13 cellular contexts compared by ENCODE assay signal in the genomic region with DNA sequence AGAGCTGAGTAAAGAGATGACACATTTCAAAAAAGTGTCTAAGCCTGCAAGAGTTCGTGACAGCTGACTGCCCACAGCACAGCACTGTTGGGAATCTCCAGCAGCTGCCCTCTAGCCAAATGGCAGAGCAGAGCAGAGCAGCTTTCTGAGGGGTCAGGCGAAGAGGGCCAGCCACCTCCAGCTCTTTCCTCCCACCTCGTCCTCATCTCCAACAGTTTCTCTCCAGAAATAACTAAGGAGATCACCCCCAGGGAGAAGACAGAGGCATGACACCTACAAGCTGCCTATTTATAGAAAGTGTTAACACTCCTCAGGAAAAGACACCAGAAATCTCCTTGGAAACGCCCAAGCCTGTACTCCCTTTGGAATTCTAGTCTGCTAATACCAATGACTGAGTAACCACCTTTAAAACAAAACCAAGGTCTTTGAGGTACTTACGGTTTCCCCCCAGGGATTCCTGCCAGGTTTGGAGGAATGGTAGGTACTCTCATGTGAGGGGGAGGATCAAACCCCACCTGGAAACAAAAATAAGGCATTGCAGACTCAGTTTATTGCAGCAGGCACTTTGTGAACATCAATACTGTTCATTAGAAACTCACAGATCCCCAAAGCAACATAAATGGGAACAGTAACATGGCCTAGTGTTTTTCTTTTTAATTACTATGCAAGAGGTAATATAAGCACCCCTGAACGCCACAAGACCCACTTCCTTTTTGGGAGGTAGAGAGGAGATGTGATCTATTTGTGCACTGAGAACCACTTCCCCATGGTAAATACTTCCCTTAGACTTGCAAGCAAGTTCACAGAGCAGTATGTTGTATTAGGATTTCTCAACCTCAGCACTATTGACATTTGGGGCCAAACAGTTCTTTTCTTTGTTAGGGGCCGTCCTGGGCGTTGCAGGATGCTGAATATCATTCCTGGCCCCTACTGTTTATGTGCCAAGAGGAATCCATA.
DNase-seq lines count a peak whose midpoint lies in the region; ATAC-seq and TF ChIP-seq lines count a peak whose summit lies in the region.
"Had no signal": no experiment of that assay in that cellular context is flagged by ENCODE, and none has a peak within 500 bp of the region (broad histone marks: within the 10 kb centered on the region; RNA-seq: fewer than 3 reads in every experiment).

No MANE protein-coding gene starts in this region.

- no peak for TF ChIP-seq POLR2A in Peyer's patch (IDR thresholded peaks at IDR 0.05)

- no peaks in the 10 kb centered on the region for H3K9me3 ChIP-seq in SK-N-MC (ENCODE audit: low read depth, low read length)
- no peaks in the 10 kb centered on the region for H3K9me3 ChIP-seq in Peyer's patch
- H3K9me3 ChIP-seq: prostate gland, upper lobe of left lung had no signal

- TF ChIP-seq CTCF in Peyer's patch (IDR thresholded peaks at IDR 0.05): no peak

- no peak overlapping the region for H3K9ac ChIP-seq in SK-N-MC (ENCODE audit: insufficient read length)

- H3K9me3 Mint-ChIP-seq in stimulated activated naive CD8-positive, alpha-beta T cell treated with anti-CD3 and anti-CD28 coated beads, Interleukin-15, amount 100 ng/mL, for 72 hours: no peaks in the 10 kb centered on the region
- no peaks in the 10 kb centered on the region for H3K9me3 Mint-ChIP-seq in activated naive CD4-positive, alpha-beta T cell treated with anti-CD3 and anti-CD28 coated beads, Interleukin-2, amount 10 ng/mL, durations not matched to agents 7 days and 5 days

- ATAC-seq in stimulated activated naive CD8-positive, alpha-beta T cell treated with anti-CD3 and anti-CD28 coated beads, Interleukin-15, Interleukin-2, amounts not matched to agents 100 U/mL and 50 U/mL, for 24 hours: peak; percentile 40
- ATAC-seq in stimulated activated naive CD8-positive, alpha-beta T cell treated with anti-CD3 and anti-CD28 coated beads, Interleukin-15, amount 100 ng/mL, for 72 hours: no peak
- ATAC-seq in GM18511 (IDR thresholded peaks at IDR 0.05; ENCODE audit: unreplicated experiment): no peak

- H3K4me3 ChIP-seq in SK-N-MC (0 out of 2 replicates have a peak overlapping the region, but pooled peaks have one; percentile 14), Peyer's patch (no peak overlapping the region)
- H3K4me3 ChIP-seq: prostate gland, upper lobe of left lung had no signal

- H3K36me3 ChIP-seq in SK-N-MC (ENCODE audit: insufficient read depth, low read length) (no peaks in the 10 kb centered on the region), Peyer's patch (peaks cover 0 to 51% (median 0%) of the 10 kb centered on the region in 3 donors)
- H3K36me3 ChIP-seq: prostate gland had no signal

- no peak for DNase-seq in stimulated activated naive CD8-positive, alpha-beta T cell treated with anti-CD3 and anti-CD28 coated beads, Interleukin-15, Interleukin-2, amounts not matched to agents 100 U/mL and 50 U/mL, for 24 hours
- no peak for DNase-seq in stimulated activated naive CD8-positive, alpha-beta T cell treated with anti-CD3 and anti-CD28 coated beads, Interleukin-15, amount 100 ng/mL, for 72 hours
- DNase-seq in SK-N-MC (ENCODE audit: low read depth, low spot score) (no peak), kidney glomerular epithelial cell (lab: John Stamatoyannopoulos, UW) (peak; percentile 95), Peyer's patch (no peak), SW480 (ENCODE audit: low spot score) (no peak)
- DNase-seq in activated naive CD4-positive, alpha-beta T cell treated with anti-CD3 and anti-CD28 coated beads, Interleukin-2, amount 10 ng/mL, durations not matched to agents 7 days and 5 days: no peak
- DNase-seq: activated CD8-positive, alpha-beta memory T cell treated with anti-CD3 and anti-CD28 coated beads, Interleukin-2, amount 50 U/mL, for 4 hours; AML-193; GOT3; upper lobe of left lung had no signal

- CTCF ChIA-PET in activated naive CD4-positive, alpha-beta T cell treated with anti-CD3 and anti-CD28 coated beads, Interleukin-2, amount 10 ng/mL, durations not matched to agents 7 days and 5 days (lab: Charles Lee): no interaction called here

- no peak overlapping the region for H3K4me3 Mint-ChIP-seq in stimulated activated naive CD8-positive, alpha-beta T cell treated with anti-CD3 and anti-CD28 coated beads, Interleukin-15, amount 100 ng/mL, for 72 hours
- no peak overlapping the region for H3K4me3 Mint-ChIP-seq in activated naive CD4-positive, alpha-beta T cell treated with anti-CD3 and anti-CD28 coated beads, Interleukin-2, amount 10 ng/mL, durations not matched to agents 7 days and 5 days

- no peaks in the 10 kb centered on the region for H3K27me3 ChIP-seq in Peyer's patch
- H3K27me3 ChIP-seq: upper lobe of left lung had no signal

- no peak overlapping the region for H3K27ac ChIP-seq in SK-N-MC
- no peak overlapping the region for H3K27ac ChIP-seq in Peyer's patch
- H3K27ac ChIP-seq: prostate gland, upper lobe of left lung had no signal

- H3K27me3 Mint-ChIP-seq in stimulated activated naive CD8-positive, alpha-beta T cell treated with anti-CD3 and anti-CD28 coated beads, Interleukin-15, amount 100 ng/mL, for 72 hours: no peaks in the 10 kb centered on the region
- no peaks in the 10 kb centered on the region for H3K27me3 Mint-ChIP-seq in activated naive CD4-positive, alpha-beta T cell treated with anti-CD3 and anti-CD28 coated beads, Interleukin-2, amount 10 ng/mL, durations not matched to agents 7 days and 5 days

- no peaks in the 10 kb centered on the region for H3K4me1 ChIP-seq in Peyer's patch
- H3K4me1 ChIP-seq: prostate gland had no signal

- H3K36me3 Mint-ChIP-seq in activated naive CD4-positive, alpha-beta T cell treated with anti-CD3 and anti-CD28 coated beads, Interleukin-2, amount 10 ng/mL, durations not matched to agents 7 days and 5 days: no peaks in the 10 kb centered on the region

- H3K4me1 Mint-ChIP-seq in stimulated activated naive CD8-positive, alpha-beta T cell treated with anti-CD3 and anti-CD28 coated beads, Interleukin-15, amount 100 ng/mL, for 72 hours: peaks cover 9% of the 10 kb centered on the region
- H3K4me1 Mint-ChIP-seq in activated naive CD4-positive, alpha-beta T cell treated with anti-CD3 and anti-CD28 coated beads, Interleukin-2, amount 10 ng/mL, durations not matched to agents 7 days and 5 days: no peaks in the 10 kb centered on the region

- H3K27ac Mint-ChIP-seq in stimulated activated naive CD8-positive, alpha-beta T cell treated with anti-CD3 and anti-CD28 coated beads, Interleukin-15, amount 100 ng/mL, for 72 hours: no peak overlapping the region
- H3K27ac Mint-ChIP-seq in activated naive CD4-positive, alpha-beta T cell treated with anti-CD3 and anti-CD28 coated beads, Interleukin-2, amount 10 ng/mL, durations not matched to agents 7 days and 5 days: no peak overlapping the region
